1 cellular context compared by ENCODE assay signal in genomic region chr4:53990641-53991040, GRCh38.
TF ChIP-seq lines count a peak whose summit lies in the region.

No MANE protein-coding gene starts in this region.

TF ChIP-seq in HEK293, 187 proteins besides CTCF, POLR2A, EP300 and RAD21 (continued from another document):
- TF ChIP-seq ZBTB11 (tag by site-specific recombination; conservative IDR thresholded peaks at IDR 0.05; ENCODE audit: low read depth) (no peak), ZFHX2 (tag by site-specific recombination; conservative IDR thresholded peaks at IDR 0.05) (peak; percentile 44; the same call in 1 of the 2 replicates), ZNF19 (tag by site-specific recombination; IDR thresholded peaks at IDR 0.05; ENCODE audit: low read depth) (no peak)
